22 cellular contexts compared by ENCODE assay signal in genomic region chr7:142355328-142355727, GRCh38.
DNase-seq lines count a peak whose midpoint lies in the region; ATAC-seq and TF ChIP-seq lines count a peak whose summit lies in the region.
"Had no signal": no experiment of that assay in that cellular context is flagged by ENCODE, and none has a peak within 500 bp of the region (broad histone marks: within the 10 kb centered on the region; RNA-seq: fewer than 3 reads in every experiment).

No MANE protein-coding gene starts in this region.

- peak overlapping the region; percentile 47 for H3K27ac Mint-ChIP-seq in activated naive CD8-positive, alpha-beta T cell
- no peak overlapping the region for H3K27ac Mint-ChIP-seq in activated naive CD8-positive, alpha-beta T cell treated with anti-CD3 and anti-CD28 coated beads for 36 hours
- H3K27ac Mint-ChIP-seq: nephron progenitor cell, progenitor cell of endocrine pancreas had no signal

- H3K4me1 Mint-ChIP-seq in activated naive CD8-positive, alpha-beta T cell (ENCODE audit: low read depth) = peaks cover 34% of the 10 kb centered on the region
- peaks cover 30% of the 10 kb centered on the region for H3K4me1 Mint-ChIP-seq in activated naive CD8-positive, alpha-beta T cell treated with anti-CD3 and anti-CD28 coated beads for 36 hours

- H3K4me3 Mint-ChIP-seq in activated naive CD8-positive, alpha-beta T cell = no peak overlapping the region
- H3K4me3 Mint-ChIP-seq in activated naive CD8-positive, alpha-beta T cell treated with anti-CD3 and anti-CD28 coated beads for 36 hours = no peak overlapping the region
- H3K4me3 Mint-ChIP-seq: nephron progenitor cell had no signal

- intact Hi-C loops in Right ventricle myocardium inferior (cut with DNase I) = no loop called here

- no peak overlapping the region for H3K4me3 ChIP-seq in fibroblast of mammary gland (ENCODE audit: control insufficient read depth, low read depth, low read length)
- H3K4me3 ChIP-seq: SJSA1 had no signal

- no peaks in the 10 kb centered on the region for H3K36me3 Mint-ChIP-seq in activated naive CD8-positive, alpha-beta T cell
- no peaks in the 10 kb centered on the region for H3K36me3 Mint-ChIP-seq in activated naive CD8-positive, alpha-beta T cell treated with anti-CD3 and anti-CD28 coated beads for 36 hours
- H3K36me3 Mint-ChIP-seq: CD4-positive, CD25-positive, alpha-beta regulatory T cell had no signal

- no peaks in the 10 kb centered on the region for H3K27me3 Mint-ChIP-seq in activated naive CD8-positive, alpha-beta T cell
- H3K27me3 Mint-ChIP-seq in activated naive CD8-positive, alpha-beta T cell treated with anti-CD3 and anti-CD28 coated beads for 36 hours = no peaks in the 10 kb centered on the region
- H3K27me3 Mint-ChIP-seq: CD4-positive, CD25-positive, alpha-beta regulatory T cell had no signal

- DNase-seq in activated naive CD8-positive, alpha-beta T cell treated with anti-CD3 and anti-CD28 coated beads for 36 hours = no peak
- DNase-seq in NCI-H69 (lab: John Stamatoyannopoulos, UW) (peak; percentile 24), fibroblast of mammary gland (ENCODE audit: low read depth) (peak; percentile 86), stromal cell of bone marrow (ENCODE audit: low read depth) (peak; percentile 88), HK-2 (ENCODE audit: unreplicated experiment) (no peak), Right ventricle myocardium inferior (ENCODE audit: missing footprints) (no peak)
- DNase-seq: activated CD4-positive, CD25-positive, alpha-beta regulatory T cell treated with anti-CD3 and anti-CD28 coated beads, Interleukin-2, amount 50 U/mL, for 72 hours; CD4-positive, CD25-positive, alpha-beta regulatory T cell; dermis blood vessel endothelial cell; midbrain; MM.1S; NCI-H146; NCI-H2171; NCI-H526 treated with DMSO at 0.1 percent for 48 hours; nephron progenitor cell; small intestine; stimulated activated CD4-positive, alpha-beta T cell treated with anti-CD3 and anti-CD28 coated beads, Interleukin-4, amount 100 ng/mL, for 1 hour had no signal

- H3K9me3 Mint-ChIP-seq in activated naive CD8-positive, alpha-beta T cell (ENCODE audit: low read depth) = no peaks in the 10 kb centered on the region
- H3K9me3 Mint-ChIP-seq in activated naive CD8-positive, alpha-beta T cell treated with anti-CD3 and anti-CD28 coated beads for 36 hours = no peaks in the 10 kb centered on the region
- H3K9me3 Mint-ChIP-seq: CD4-positive, CD25-positive, alpha-beta regulatory T cell; nephron progenitor cell had no signal

- TF ChIP-seq CTCF in fibroblast of mammary gland (conservative IDR thresholded peaks at IDR 0.05; ENCODE audit: control insufficient read depth, insufficient read depth, low read depth, low read length) = no peak

- ATAC-seq in Right ventricle myocardium inferior (no peak), GM21576 (IDR thresholded peaks at IDR 0.05; ENCODE audit: unreplicated experiment) (no peak)
- ATAC-seq: HepG2 had no signal

Comparison
In these comparisons a context has a peak if more than half of its experiments do, and no peak if none do; other contexts are left out.
1. DNase-seq: peak in NCI-H69 (single experiment), fibroblast of mammary gland (single experiment) and stromal cell of bone marrow (single experiment); none in activated naive CD8-positive, alpha-beta T cell treated with anti-CD3 and anti-CD28 coated beads for 36 hours (single experiment), HK-2 (single experiment) and Right ventricle myocardium inferior (single experiment).